ENCODE assay signal across 8 cellular contexts in genomic region chr19:7394728-7395359, GRCh38. TPM values are rescaled to one million over a fixed set of nuclear protein-coding genes. Genes with fewer than 3 reads are reported as not detected.
DNase-seq lines count a peak whose midpoint lies in the region; ATAC-seq and TF ChIP-seq lines count a peak whose summit lies in the region.

No MANE protein-coding gene starts in this region.

- no peaks in the 10 kb centered on the region for H3K9me3 ChIP-seq in prostate gland
- no peaks in the 10 kb centered on the region for H3K9me3 ChIP-seq in upper lobe of right lung

- ATAC-seq in HG02763 (IDR thresholded peaks at IDR 0.05; ENCODE audit: unreplicated experiment) (peak; percentile 70), left ventricle myocardium superior (peak; percentile 100), upper lobe of right lung (peak; percentile 98)

- under 1% methylated on average over 61 of the region's 61 CpGs for WGBS in prostate gland

- no peaks in the 10 kb centered on the region for H3K4me1 ChIP-seq in prostate gland (replicated peaks)
- H3K4me1 ChIP-seq in upper lobe of right lung, result peaks cover 30% of the 10 kb centered on the region

- H3K36me3 ChIP-seq in prostate gland (no peaks in the 10 kb centered on the region), upper lobe of right lung (no peaks in the 10 kb centered on the region)

- TF ChIP-seq POLR2A in GM10847 (IDR thresholded peaks at IDR 0.05; ENCODE audit: extremely low read depth, insufficient read length) (peak; percentile 84), prostate gland (IDR thresholded peaks at IDR 0.05) (peak; percentile 89)

- no peaks in the 10 kb centered on the region for H3K27me3 ChIP-seq in prostate gland (replicated peaks; ENCODE audit: insufficient read depth)
- no peaks in the 10 kb centered on the region for H3K27me3 ChIP-seq in upper lobe of right lung

- peak; percentile 79 for DNase-seq in NCI-H146 (lab: John Stamatoyannopoulos, UW)
- peak; percentile 79 to 90 (median 85) for DNase-seq in T-helper 2 cell
- DNase-seq in anterior cingulate cortex (lab: John Stamatoyannopoulos, UW), result peak; percentile 54 to 97 (median 89)
- peak; percentile 94 for DNase-seq in left ventricle myocardium superior
- peak; percentile 84 for DNase-seq in prostate gland (ENCODE audit: low spot score)
- DNase-seq in upper lobe of right lung, result peak; percentile 95

- H3K4me3 ChIP-seq in prostate gland (peak overlapping the region; percentile 89 to 99), upper lobe of right lung (peak overlapping the region; percentile 96)

- peak in 1 of 4 experiments; percentile 19 for TF ChIP-seq CTCF in prostate gland (IDR thresholded peaks at IDR 0.05)
- peak; percentile 9 for TF ChIP-seq CTCF in upper lobe of right lung (IDR thresholded peaks at IDR 0.05)

- intact Hi-C loops in left ventricle myocardium superior (cut with micrococcal nuclease) (no loop called here), prostate gland (cut with DNase I) (loop anchor here (5.0 kb wide), 1 partner anchor 127 kb away; the partner anchor contains the start of gene MCOLN1), upper lobe of right lung (cut with DNase I) (no loop called here)

- peak overlapping the region; percentile 69 to 77 for H3K27ac ChIP-seq in prostate gland
- H3K27ac ChIP-seq in upper lobe of right lung, result peak overlapping the region; percentile 88

RNA-seq across cellular contexts. Expression of gene ARHGEF18, which starts 46.1 kb away (rescaled TPM):
- 10.1 TPM for total RNA-seq in left ventricle myocardium superior
- total RNA-seq in prostate gland, result 10 to 100 TPM; 44.5 to 52.3 TPM
- total RNA-seq in upper lobe of right lung, result 50.4 TPM

Comparison
In these comparisons a context has a peak if more than half of its experiments do, and no peak if none do; other contexts are left out.
1. Peak in every context shown above with its lines: DNase-seq, ATAC-seq, H3K4me3 ChIP-seq and H3K27ac ChIP-seq.